Comparison of ENCODE assay signal across 17 cellular contexts in genomic region chr6:132227937-132228336, GRCh38.
A peak's percentile ranks its signal among the peaks of the same experiment; 100 is the strongest.
DNase-seq lines count a peak whose midpoint lies in the region; ATAC-seq and TF ChIP-seq lines count a peak whose summit lies in the region.
"Had no signal": no experiment of that assay in that cellular context is flagged by ENCODE, and none has a peak within 500 bp of the region (broad histone marks: within the 10 kb centered on the region; RNA-seq: fewer than 3 reads in every experiment).

No MANE protein-coding gene starts in this region.

- H3K36me3 ChIP-seq in ascending aorta (no peaks in the 10 kb centered on the region), colonic mucosa (no peaks in the 10 kb centered on the region)

- peak; percentile 44 for ATAC-seq in sciatic nerve
- ATAC-seq in GM19452 (IDR thresholded peaks at IDR 0.05; ENCODE audit: unreplicated experiment), result no peak
- ATAC-seq in HG02852 (IDR thresholded peaks at IDR 0.05; ENCODE audit: unreplicated experiment), result no peak
- ATAC-seq in GM21576 (IDR thresholded peaks at IDR 0.05; ENCODE audit: unreplicated experiment), result no peak
- ATAC-seq: activated naive CD4-positive, alpha-beta T cell treated with anti-CD3 and anti-CD28 coated beads, Interleukin-2, amount 50 U/mL, for 72 hours; activated T-cell treated with anti-CD3 and anti-CD28 coated beads, Interleukin-2, amount 50 U/mL, for 4 hours had no signal

- no peak for TF ChIP-seq CTCF in ascending aorta (IDR thresholded peaks at IDR 0.05)
- no peak for TF ChIP-seq CTCF in fibroblast of villous mesenchyme (IDR thresholded peaks at IDR 0.05; ENCODE audit: insufficient read depth, low read depth, low read length)
- no peak for TF ChIP-seq CTCF in colonic mucosa (IDR thresholded peaks at IDR 0.05)

- DNase-seq in EL, result peak; percentile 39
- no peak for DNase-seq in ascending aorta (ENCODE audit: low spot score in 2 of 2)
- DNase-seq in fibroblast of villous mesenchyme (ENCODE audit: low read depth), result peak; percentile 77
- no peak for DNase-seq in sciatic nerve (ENCODE audit: low spot score)
- no peak for DNase-seq in colonic mucosa
- DNase-seq: activated CD4-positive, alpha-beta memory T cell treated with anti-CD3 and anti-CD28 coated beads, Interleukin-2, amount 10 ng/mL, durations not matched to agents 7 days and 5 days; activated T-cell treated with anti-CD3 and anti-CD28 coated beads, Interleukin-2, amount 50 U/mL, for 4 hours; endodermal cell; islet precursor cell; mesendoderm; NCI-H1694 treated with DMSO at 0.1 percent for 48 hours; NCI-H510A treated with DMSO at 0.1 percent for 48 hours; stimulated activated CD4-positive, alpha-beta T cell treated with anti-CD3 and anti-CD28 coated beads, Interleukin-2, amount 100 ng/mL, for 24 hours had no signal

- H3K27ac ChIP-seq in ascending aorta, result peak overlapping the region; percentile 35 to 37
- H3K27ac ChIP-seq in colonic mucosa, result no peak overlapping the region

- H3K27me3 ChIP-seq in ascending aorta (no peaks in the 10 kb centered on the region), colonic mucosa (no peaks in the 10 kb centered on the region)

- H3K9ac ChIP-seq in colonic mucosa (ENCODE audit: low read depth in 2 of 2, low read length in 2 of 2), result no peak overlapping the region

- H3K4me3 ChIP-seq in ascending aorta, result peak overlapping the region in 1 of 2 donors; percentile 4
- H3K4me3 ChIP-seq in fibroblast of villous mesenchyme (ENCODE audit: low read depth, low read length), result no peak overlapping the region
- H3K4me3 ChIP-seq in colonic mucosa, result no peak overlapping the region

- H3K9me3 ChIP-seq in ascending aorta (peaks cover 0 to 6% of the 10 kb centered on the region in 2 donors), colonic mucosa (no peaks in the 10 kb centered on the region)

- intact Hi-C loops in ascending aorta (cut with DNase I), result no loop called here
- intact Hi-C loops in sciatic nerve (cut with DNase I), result no loop called here
- intact Hi-C loops in colonic mucosa (cut with DNase I), result no loop called here

- peaks cover 0 to 8% of the 10 kb centered on the region in 2 donors for H3K4me1 ChIP-seq in ascending aorta
- no peaks in the 10 kb centered on the region for H3K4me1 ChIP-seq in colonic mucosa

Comparison
In these comparisons a context has a peak if more than half of its experiments do, and no peak if none do; other contexts are left out.
1. DNase-seq: peak in EL (single experiment) and fibroblast of villous mesenchyme (single experiment); none in ascending aorta (0 of 2), sciatic nerve (single experiment) and colonic mucosa (single experiment).